ENCODE assay signal across 8 cellular contexts in genomic region chr1:108590947-108591346, GRCh38. TPM values are rescaled to one million over a fixed set of nuclear protein-coding genes. Genes with fewer than 3 reads are reported as not detected.
DNase-seq lines count a peak whose midpoint lies in the region; ATAC-seq, FAIRE-seq and TF ChIP-seq lines count a peak whose summit lies in the region.

No MANE protein-coding gene starts in this region.

- H3K9ac ChIP-seq in kidney (ENCODE audit: low read length in 2 of 2) = no peak overlapping the region

- H3K36me3 ChIP-seq in kidney (ENCODE audit: control insufficient read depth in 1 of 2, insufficient read depth in 2 of 2, low read length in 2 of 2) (no peaks in the 10 kb centered on the region), uterus (no peaks in the 10 kb centered on the region)

- TF ChIP-seq CTCF in kidney (IDR thresholded peaks at IDR 0.05; ENCODE audit: borderline replicate concordance, extremely low read depth, insufficient read depth) (no peak), uterus (IDR thresholded peaks at IDR 0.05) (no peak)

- ATAC-seq in activated naive CD4-positive, alpha-beta T cell treated with anti-CD3 and anti-CD28 coated beads, Interleukin-2, amount 50 U/mL, for 72 hours = peak; percentile 87 to 96
- ATAC-seq in GM18858 (IDR thresholded peaks at IDR 0.05; ENCODE audit: unreplicated experiment) (no peak), GM18498 (IDR thresholded peaks at IDR 0.05; ENCODE audit: unreplicated experiment) (no peak)

- H3K27me3 ChIP-seq in uterus = no peaks in the 10 kb centered on the region

- H3K4me1 ChIP-seq in kidney (ENCODE audit: control insufficient read depth in 1 of 2, insufficient read depth in 1 of 2, low read depth in 1 of 2, low read length in 2 of 2) (peaks cover 0 to 3% of the 10 kb centered on the region in 2 donors), uterus (peaks cover 0 to 5% of the 10 kb centered on the region in 2 donors)

- no peak for TF ChIP-seq POLR2A in uterus (IDR thresholded peaks at IDR 0.05)

- H3K9me3 ChIP-seq in kidney (ENCODE audit: control insufficient read depth in 1 of 2, low read length in 2 of 2) (no peaks in the 10 kb centered on the region), uterus (no peaks in the 10 kb centered on the region)

- H3K36me3 Mint-ChIP-seq in activated naive CD4-positive, alpha-beta T cell treated with anti-CD3 and anti-CD28 coated beads, Interleukin-2, amount 50 U/mL, for 72 hours = peaks cover 0 to 15% of the 10 kb centered on the region in 2 donors

- H3K27ac Mint-ChIP-seq in activated naive CD4-positive, alpha-beta T cell treated with anti-CD3 and anti-CD28 coated beads, Interleukin-2, amount 50 U/mL, for 72 hours = peak overlapping the region; percentile 0 to 96

- intact Hi-C loops in kidney (cut with DNase I) = no loop called here
- intact Hi-C loops in uterus (cut with DNase I; ENCODE audit: low total_unique reads) = no loop called here

- H3K27ac ChIP-seq in kidney (ENCODE audit: low read depth in 2 of 2, low read length in 2 of 2) (peak overlapping the region in 1 of 2 donors; percentile 85), uterus (peak overlapping the region; percentile 31 to 65)

- FAIRE-seq in kidney (lab: Jason Lieb, UNC) = peak; percentile 83

- no peak for DNase-seq in activated naive CD4-positive, alpha-beta T cell treated with anti-CD3 and anti-CD28 coated beads, Interleukin-2, amount 50 U/mL, for 72 hours (ENCODE audit: low spot score in 2 of 2)
- no peak for DNase-seq in activated naive CD4-positive, alpha-beta T cell treated with anti-CD3 and anti-CD28 coated beads, Interleukin-2, amount 50 U/mL, for 16 hours
- DNase-seq in amniotic epithelial cell (ENCODE audit: low read depth) (peak; percentile 96), kidney (no peak), uterus (peak in 1 of 2 donors; percentile 22), activated gamma-delta T cell treated with Interleukin-2 at 50 U/mL for 16 hours (no peak)

- H3K4me3 ChIP-seq in kidney (ENCODE audit: low read length in 2 of 2) (no peak overlapping the region), uterus (no peak overlapping the region)

- peaks cover 0 to 4% of the 10 kb centered on the region in 2 donors for H3K9me3 Mint-ChIP-seq in activated naive CD4-positive, alpha-beta T cell treated with anti-CD3 and anti-CD28 coated beads, Interleukin-2, amount 50 U/mL, for 72 hours

RNA-seq across cellular contexts. Expression of gene EEIG2, which starts 31.0 kb away (rescaled TPM):
- 10 to 100 TPM in 1 of 2 donors, 1 to 10 TPM in 1; 5.3 to 13.6 TPM for total RNA-seq in activated naive CD4-positive, alpha-beta T cell treated with anti-CD3 and anti-CD28 coated beads, Interleukin-2, amount 50 U/mL, for 72 hours
- total RNA-seq in kidney (8.3 TPM), uterus (10 to 100 TPM in 3 of 4 donors, 1 to 10 TPM in 1; 1.3 to 55.4 (median 13.1) TPM)
- polyA plus RNA-seq in kidney (ENCODE audit: insufficient read depth, low read depth, low replicate concordance) = 1.7 TPM

Comparison
In these comparisons a context has a peak if more than half of its experiments do, and no peak if none do; other contexts are left out.
1. ATAC-seq: peak in activated naive CD4-positive, alpha-beta T cell treated with anti-CD3 and anti-CD28 coated beads, Interleukin-2, amount 50 U/mL, for 72 hours (2 of 2); none in GM18858 (single experiment) and GM18498 (single experiment).